23 cellular contexts compared by ENCODE assay signal in the genomic region with DNA sequence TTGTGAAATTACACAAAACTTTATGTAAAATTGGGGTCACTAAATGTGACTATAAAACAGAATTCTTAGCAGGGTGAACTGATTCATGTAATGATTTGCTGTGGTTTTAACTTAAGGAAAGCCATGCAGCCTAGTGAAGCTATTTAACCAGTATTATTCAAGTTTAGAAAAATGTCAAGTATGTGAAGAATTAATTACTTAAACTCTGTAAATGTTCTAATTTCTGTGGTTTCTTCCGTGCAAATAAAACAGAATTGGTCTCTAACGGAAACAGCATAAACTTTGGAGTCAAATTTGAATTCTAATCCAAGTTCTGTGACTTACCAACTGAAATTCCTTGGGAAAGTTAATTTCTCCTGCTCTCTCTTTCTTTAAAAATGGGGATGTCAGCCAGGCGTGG. TPM values are rescaled to one million over a fixed set of nuclear protein-coding genes. Genes with fewer than 3 reads are reported as not detected.
A peak's percentile ranks its signal among the peaks of the same experiment; 100 is the strongest.
DNase-seq lines count a peak whose midpoint lies in the region; ATAC-seq, FAIRE-seq and TF ChIP-seq lines count a peak whose summit lies in the region.
"Had no signal": no experiment of that assay in that cellular context is flagged by ENCODE, and none has a peak within 500 bp of the region (broad histone marks: within the 10 kb centered on the region; RNA-seq: fewer than 3 reads in every experiment).

No MANE protein-coding gene starts in this region.

- peaks cover 20% of the 10 kb centered on the region for H3K79me1 ChIP-seq in mesenchymal stem cell (replicated peaks; ENCODE audit: low read length, poor library complexity, severe bottlenecking)

- no peak overlapping the region for H3K23ac ChIP-seq in mesenchymal stem cell (ENCODE audit: low read length in 2 of 2)

- peak overlapping the region; percentile 40 for H3K27ac ChIP-seq in brain microvascular endothelial cell
- H3K27ac ChIP-seq in mesenchymal stem cell (ENCODE audit: low read length, poor library complexity, severe bottlenecking), result peak overlapping the region; percentile 73
- H3K27ac ChIP-seq: A549, cardiac muscle cell, prostate gland had no signal

- peak overlapping the region; percentile 38 for H2BK5ac ChIP-seq in mesenchymal stem cell (ENCODE audit: low read depth, low read length, poor library complexity, severe bottlenecking)

- no peak overlapping the region for H3K9ac ChIP-seq in mesenchymal stem cell (ENCODE audit: low read length)

- DNase-seq in AG09309 (ENCODE audit: low read depth) (peak; percentile 52), HCEC 1CT (peak; percentile 7), brain microvascular endothelial cell (no peak), mesenchymal stem cell (peak; percentile 29), GM12892 (ENCODE audit: insufficient read length) (no peak), glomerular visceral epithelial cell (ENCODE audit: extremely low spot score) (no peak), DMS79 (lab: John Stamatoyannopoulos, UW) (no peak)
- DNase-seq: activated CD8-positive, alpha-beta T cell treated with anti-CD3 and anti-CD28 coated beads, Interleukin-2, amount 10 ng/mL, durations not matched to agents 7 days and 5 days; activated effector memory CD4-positive, alpha-beta T cell treated with anti-CD3 and anti-CD28 coated beads, Interleukin-2, amount 50 U/mL, for 16 hours; activated T-cell treated with anti-CD3 and anti-CD28 coated beads for 4 hours; H9; head of caudate nucleus; Karpas-422; left colon; NCI-H1048; NCI-H187 treated with DMSO at 0.1 percent for 48 hours; NCI-H69 had no signal

- H3K27me3 ChIP-seq in brain microvascular endothelial cell (replicated peaks) (no peaks in the 10 kb centered on the region), mesenchymal stem cell (ENCODE audit: control insufficient read depth in 1 of 2, insufficient read depth in 1 of 2, low read length in 2 of 2) (no peaks in the 10 kb centered on the region)
- H3K27me3 ChIP-seq: cardiac muscle cell had no signal

- no peak overlapping the region for H4K8ac ChIP-seq in mesenchymal stem cell (ENCODE audit: low read length)

- no peak overlapping the region for H3K14ac ChIP-seq in mesenchymal stem cell (ENCODE audit: low read length in 2 of 2)

- H3K4me3 ChIP-seq in AG09309 (ENCODE audit: control insufficient read depth, low read depth, low read length) (no peak overlapping the region), brain microvascular endothelial cell (ENCODE audit: low read depth, low read length) (no peak overlapping the region), mesenchymal stem cell (ENCODE audit: insufficient read depth in 1 of 2, low read depth in 1 of 2, low read length in 2 of 2) (no peak overlapping the region)
- H3K4me3 ChIP-seq: A549, cardiac muscle cell, prostate gland had no signal

- ATAC-seq in HG03139 (IDR thresholded peaks at IDR 0.05; ENCODE audit: unreplicated experiment), result no peak
- ATAC-seq: A549; activated CD8-positive, alpha-beta T cell treated with anti-CD3 and anti-CD28 coated beads, Interleukin-2, amount 10 ng/mL, durations not matched to agents 7 days and 5 days; left colon had no signal

- H4K91ac ChIP-seq in mesenchymal stem cell (ENCODE audit: low read length), result no peak overlapping the region

- no peak overlapping the region for H2AFZ ChIP-seq in mesenchymal stem cell (ENCODE audit: low read depth, low read length)

- peaks cover 77% of the 10 kb centered on the region for H3K36me3 ChIP-seq in brain microvascular endothelial cell (replicated peaks)
- H3K36me3 ChIP-seq in mesenchymal stem cell (ENCODE audit: control insufficient read depth in 1 of 2, insufficient read depth in 2 of 2, low read depth in 1 of 2, low read length in 2 of 2), result peaks cover 36 to 99% of the 10 kb centered on the region in 2 experiments

- H3K9me3 ChIP-seq in mesenchymal stem cell (ENCODE audit: control insufficient read depth, low read length), result no peaks in the 10 kb centered on the region
- H3K9me3 ChIP-seq: A549, prostate gland had no signal

- no peak overlapping the region for H2BK12ac ChIP-seq in mesenchymal stem cell (ENCODE audit: low read length in 2 of 2)

- H3K18ac ChIP-seq in mesenchymal stem cell (ENCODE audit: low read depth in 1 of 2, low read length in 2 of 2), result no peak overlapping the region

- H3K4ac ChIP-seq in mesenchymal stem cell (ENCODE audit: low read depth in 1 of 2, low read length in 2 of 2), result no peak overlapping the region

- 53% methylated on average over 3 of the region's 3 CpGs for WGBS in mesenchymal stem cell

- H2AK5ac ChIP-seq in mesenchymal stem cell (ENCODE audit: low read length, severe bottlenecking), result peak overlapping the region; percentile 61

- H3K4me1 ChIP-seq in mesenchymal stem cell (ENCODE audit: control insufficient read depth, insufficient read depth, low read depth, low read length), result peaks cover 5% of the 10 kb centered on the region
- H3K4me1 ChIP-seq: A549, prostate gland had no signal

- FAIRE-seq in GM12892 (lab: Jason Lieb, UNC), result no peak
- FAIRE-seq: A549, endometrium, RCC 7860 had no signal

- H2BK120ac ChIP-seq in mesenchymal stem cell (ENCODE audit: low read depth, low read length), result no peak overlapping the region

- TF ChIP-seq POLR2A in GM12892 (IDR thresholded peaks at IDR 0.05; ENCODE audit: low read depth, low read length), result no peak

- no peak for TF ChIP-seq CTCF in AG09309 (IDR thresholded peaks at IDR 0.05; ENCODE audit: control insufficient read depth, insufficient read depth, low read depth, low read length, missing control alignments)
- no peak for TF ChIP-seq CTCF in brain microvascular endothelial cell (IDR thresholded peaks at IDR 0.05; ENCODE audit: low read depth, low read length, missing control alignments)

- no peak overlapping the region for H2BK15ac ChIP-seq in mesenchymal stem cell (ENCODE audit: low read depth, poor library complexity, severe bottlenecking)

- no peak overlapping the region for H3K4me2 ChIP-seq in mesenchymal stem cell (ENCODE audit: low read length, poor library complexity, severe bottlenecking)
- H3K4me2 ChIP-seq: A549 had no signal

- in situ Hi-C loops in brain microvascular endothelial cell (cut with HindIII; ENCODE audit: low pct_ligation_motif_present, low sequenced_read_pairs), result no loop called here

RNA-seq across cellular contexts. Expression of a gene that starts 13.3 kb away (rescaled TPM):
- polyA plus RNA-seq in mesenchymal stem cell (2013, experiment 1 of 2), result 67.7 TPM
- 67.0 TPM for polyA plus RNA-seq in mesenchymal stem cell (2013, experiment 2 of 2)
- 51.9 TPM for polyA plus RNA-seq in GM12892 (2012; ENCODE audit: missing spikeins)

RNA-seq across cellular contexts. Expression of a gene that starts 33.4 kb away (rescaled TPM):
- polyA plus RNA-seq in mesenchymal stem cell (2013, experiment 1 of 2), result 66.0 TPM
- polyA plus RNA-seq in mesenchymal stem cell (2013, experiment 2 of 2), result 65.6 TPM
- polyA plus RNA-seq in GM12892 (2012; ENCODE audit: missing spikeins), result 49.4 TPM

Comparison
In these comparisons a context has a peak if more than half of its experiments do, and no peak if none do; other contexts are left out.
1. DNase-seq: peak in AG09309 (single experiment), HCEC 1CT (single experiment) and mesenchymal stem cell (single experiment); none in brain microvascular endothelial cell (single experiment), GM12892 (single experiment), glomerular visceral epithelial cell (single experiment) and DMS79 (single experiment).